ENCODE assay signal across 1 cellular context in the genomic region with DNA sequence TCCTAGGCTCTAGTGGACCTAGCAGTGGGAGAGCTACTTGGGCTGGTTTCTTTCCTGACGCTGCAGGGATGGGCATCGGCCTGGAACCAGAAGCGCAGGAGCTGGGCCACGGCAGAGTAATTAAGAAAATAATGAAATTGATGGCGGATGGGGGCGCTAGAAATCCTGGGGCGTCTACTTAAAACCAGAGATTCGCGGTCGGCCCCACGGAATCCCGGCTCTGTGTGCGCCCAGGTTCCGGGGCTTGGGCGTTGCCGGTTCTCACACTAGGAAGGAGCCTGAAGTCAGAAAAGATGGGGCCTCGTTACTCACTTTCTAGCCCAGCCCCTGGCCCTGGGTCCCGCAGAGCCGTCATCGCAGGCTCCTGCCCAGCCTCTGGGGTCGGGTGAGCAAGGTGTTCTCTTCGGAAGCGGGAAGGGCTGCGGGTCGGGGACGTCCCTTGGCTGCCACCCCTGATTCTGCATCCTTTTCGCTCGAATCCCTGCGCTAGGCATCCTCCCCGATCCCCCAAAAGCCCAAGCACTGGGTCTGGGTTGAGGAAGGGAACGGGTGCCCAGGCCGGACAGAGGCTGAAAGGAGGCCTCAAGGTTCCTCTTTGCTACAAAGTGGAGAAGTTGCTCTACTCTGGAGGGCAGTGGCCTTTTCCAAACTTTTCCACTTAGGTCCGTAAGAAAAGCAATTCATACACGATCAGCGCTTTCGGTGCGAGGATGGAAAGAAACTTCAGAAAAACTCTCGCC.
TF ChIP-seq lines count a peak whose summit lies in the region.

No MANE protein-coding gene starts in this region.

TF ChIP-seq in WTC11, 78 proteins besides CTCF, POLR2A, EP300 and RAD21 (continued from another document):
- TF ChIP-seq, protein P1, sequence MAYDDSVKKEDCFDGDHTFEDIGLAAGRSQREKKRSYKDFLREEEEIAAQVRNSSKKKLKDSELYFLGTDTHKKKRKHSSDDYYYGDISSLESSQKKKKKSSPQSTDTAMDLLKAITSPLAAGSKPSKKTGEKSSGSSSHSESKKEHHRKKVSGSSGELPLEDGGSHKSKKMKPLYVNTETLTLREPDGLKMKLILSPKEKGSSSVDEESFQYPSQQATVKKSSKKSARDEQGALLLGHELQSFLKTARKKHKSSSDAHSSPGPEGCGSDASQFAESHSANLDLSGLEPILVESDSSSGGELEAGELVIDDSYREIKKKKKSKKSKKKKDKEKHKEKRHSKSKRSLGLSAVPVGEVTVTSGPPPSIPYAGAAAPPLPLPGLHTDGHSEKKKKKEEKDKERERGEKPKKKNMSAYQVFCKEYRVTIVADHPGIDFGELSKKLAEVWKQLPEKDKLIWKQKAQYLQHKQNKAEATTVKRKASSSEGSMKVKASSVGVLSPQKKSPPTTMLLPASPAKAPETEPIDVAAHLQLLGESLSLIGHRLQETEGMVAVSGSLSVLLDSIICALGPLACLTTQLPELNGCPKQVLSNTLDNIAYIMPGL (CRISPR knock-in tag; IDR thresholded peaks at IDR 0.05), result no peak
